In the genomic region with DNA sequence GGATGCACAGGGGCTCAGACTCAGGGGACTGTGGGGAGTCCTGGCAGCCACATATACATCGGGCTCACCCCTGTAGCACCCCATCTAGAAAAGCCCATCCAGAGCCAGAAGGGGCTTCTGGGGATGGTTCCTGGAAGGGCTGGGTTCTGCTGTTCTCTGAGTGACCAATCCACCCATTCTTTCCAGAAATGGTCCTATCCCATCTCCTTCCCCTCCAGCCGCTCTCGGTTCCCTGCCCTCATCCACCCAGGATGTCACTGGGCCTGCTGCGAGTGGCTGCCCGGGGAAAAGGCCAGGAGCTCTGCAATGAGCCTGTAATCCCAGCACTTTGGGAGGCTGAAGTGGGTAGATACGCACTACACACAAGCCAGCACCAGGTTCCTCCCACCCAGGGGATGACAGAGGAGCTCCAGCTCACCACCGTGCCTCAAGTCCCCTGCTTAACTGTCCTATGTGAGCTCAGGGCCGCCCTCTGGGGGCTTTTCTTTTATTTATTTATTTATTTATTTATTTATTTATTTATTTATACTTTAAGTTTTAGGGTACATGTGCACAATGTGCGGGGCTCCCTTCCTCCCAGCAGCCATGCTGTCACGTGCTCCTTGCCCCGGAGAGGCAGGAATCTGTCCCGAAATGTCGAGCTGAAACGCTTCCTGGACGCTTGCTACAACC, we compare ENCODE assay signal across 1 cellular context.
TF ChIP-seq lines count a peak whose summit lies in the region.

No MANE protein-coding gene starts in this region.

TF ChIP-seq in GM23338, 12 proteins besides CTCF, POLR2A, EP300 and RAD21 (continued from another document):
- TF ChIP-seq, protein P1, sequence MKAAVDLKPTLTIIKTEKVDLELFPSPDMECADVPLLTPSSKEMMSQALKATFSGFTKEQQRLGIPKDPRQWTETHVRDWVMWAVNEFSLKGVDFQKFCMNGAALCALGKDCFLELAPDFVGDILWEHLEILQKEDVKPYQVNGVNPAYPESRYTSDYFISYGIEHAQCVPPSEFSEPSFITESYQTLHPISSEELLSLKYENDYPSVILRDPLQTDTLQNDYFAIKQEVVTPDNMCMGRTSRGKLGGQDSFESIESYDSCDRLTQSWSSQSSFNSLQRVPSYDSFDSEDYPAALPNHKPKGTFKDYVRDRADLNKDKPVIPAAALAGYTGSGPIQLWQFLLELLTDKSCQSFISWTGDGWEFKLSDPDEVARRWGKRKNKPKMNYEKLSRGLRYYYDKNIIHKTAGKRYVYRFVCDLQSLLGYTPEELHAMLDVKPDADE (IDR thresholded peaks at IDR 0.05), result no peak
